ENCODE assay signal across 18 cellular contexts in the genomic region with DNA sequence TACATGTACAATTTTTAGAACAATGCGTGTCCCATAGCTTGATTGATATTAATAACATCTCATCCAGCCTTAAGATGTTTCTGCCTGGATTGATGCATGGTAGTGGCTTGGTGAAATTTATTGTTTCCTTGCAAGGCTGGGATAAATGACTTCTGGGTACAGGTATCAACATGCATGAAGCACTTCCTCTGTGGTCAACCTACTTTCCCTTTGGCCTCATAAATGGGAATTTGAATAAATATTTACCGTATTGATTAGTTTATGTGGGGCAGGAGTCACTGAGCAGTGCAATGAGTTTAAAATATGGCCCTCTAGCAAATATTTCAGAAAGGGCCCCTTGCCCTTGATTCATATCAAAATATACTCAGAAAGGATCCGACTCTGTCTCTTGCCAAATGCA.
"Had no signal": no experiment of that assay in that cellular context is flagged by ENCODE, and none has a peak within 500 bp of the region (broad histone marks: within the 10 kb centered on the region; RNA-seq: fewer than 3 reads in every experiment).

No MANE protein-coding gene starts in this region.

- H3K4me3 ChIP-seq: lung, prostate gland, tibial artery had no signal

- DNase-seq: activated CD4-positive, alpha-beta memory T cell treated with anti-CD3 and anti-CD28 coated beads for 36 hours; activated CD4-positive, alpha-beta T cell treated with anti-CD3 and anti-CD28 coated beads for 4 hours; activated CD4-positive, CD25-positive, alpha-beta regulatory T cell; activated naive CD4-positive, alpha-beta T cell treated with Interleukin-2 at 50 U/mL for 16 hours; activated naive CD8-positive, alpha-beta T cell treated with anti-CD3 and anti-CD28 coated beads for 36 hours; activated T-cell treated with anti-CD3 and anti-CD28 coated beads, Interleukin-2, amount 50 U/mL, for 48 hours; amniotic stem cell; effector CD4-positive, alpha-beta T cell; erythroblast; naive thymus-derived CD8-positive, alpha-beta T cell; stimulated activated CD4-positive, alpha-beta T cell treated with anti-CD3 and anti-CD28 coated beads, Interleukin-4, amount 100 ng/mL, for 24 hours had no signal

- H3K4me3 Mint-ChIP-seq: activated CD4-positive, alpha-beta memory T cell treated with anti-CD3 and anti-CD28 coated beads for 36 hours; activated naive CD8-positive, alpha-beta T cell treated with anti-CD3 and anti-CD28 coated beads for 36 hours; naive thymus-derived CD8-positive, alpha-beta T cell; stimulated activated naive CD8-positive, alpha-beta T cell treated with anti-CD3 and anti-CD28 coated beads, Interleukin-15, Interleukin-2, amounts not matched to agents 100 ng/mL and 50 ng/mL, for 24 hours; T-helper 1 cell treated with Interleukin-12 subunit alpha and Interleukin-12 subunit beta and Interleukin-4 antibody, amounts not matched to agents 30 μg/mL and 1 μg/mL, for 36 hours had no signal

- ATAC-seq: naive thymus-derived CD8-positive, alpha-beta T cell had no signal

- H3K27ac Mint-ChIP-seq: activated CD4-positive, alpha-beta memory T cell treated with anti-CD3 and anti-CD28 coated beads for 36 hours; activated naive CD8-positive, alpha-beta T cell treated with anti-CD3 and anti-CD28 coated beads for 36 hours; naive thymus-derived CD8-positive, alpha-beta T cell; stimulated activated naive CD8-positive, alpha-beta T cell treated with anti-CD3 and anti-CD28 coated beads, Interleukin-15, Interleukin-2, amounts not matched to agents 100 ng/mL and 50 ng/mL, for 24 hours; T-helper 1 cell treated with Interleukin-12 subunit alpha and Interleukin-12 subunit beta and Interleukin-4 antibody, amounts not matched to agents 30 μg/mL and 1 μg/mL, for 36 hours had no signal

- H3K4me1 ChIP-seq: prostate gland had no signal

- H3K27me3 ChIP-seq: tibial artery had no signal

- H3K36me3 Mint-ChIP-seq: activated CD4-positive, alpha-beta memory T cell treated with anti-CD3 and anti-CD28 coated beads for 36 hours; activated naive CD8-positive, alpha-beta T cell treated with anti-CD3 and anti-CD28 coated beads for 36 hours had no signal

- H3K27ac ChIP-seq: prostate gland, tibial artery had no signal

- FAIRE-seq: endometrium, kidney had no signal

- H3K27me3 Mint-ChIP-seq: activated naive CD8-positive, alpha-beta T cell treated with anti-CD3 and anti-CD28 coated beads for 36 hours had no signal

- H3K9me3 Mint-ChIP-seq: activated CD4-positive, alpha-beta memory T cell treated with anti-CD3 and anti-CD28 coated beads for 36 hours; activated naive CD8-positive, alpha-beta T cell treated with anti-CD3 and anti-CD28 coated beads for 36 hours; stimulated activated naive CD8-positive, alpha-beta T cell treated with anti-CD3 and anti-CD28 coated beads, Interleukin-15, Interleukin-2, amounts not matched to agents 100 ng/mL and 50 ng/mL, for 24 hours had no signal

- H3K36me3 ChIP-seq: prostate gland, tibial artery had no signal

- H3K4me1 Mint-ChIP-seq: activated naive CD8-positive, alpha-beta T cell treated with anti-CD3 and anti-CD28 coated beads for 36 hours; naive thymus-derived CD8-positive, alpha-beta T cell had no signal

- H3K9me3 ChIP-seq: prostate gland, tibial artery had no signal
